Comparison of ENCODE assay signal across 13 cellular contexts in genomic region chr3:107674371-107674770, GRCh38.
DNase-seq lines count a peak whose midpoint lies in the region; ATAC-seq and TF ChIP-seq lines count a peak whose summit lies in the region.
"Had no signal": no experiment of that assay in that cellular context is flagged by ENCODE, and none has a peak within 500 bp of the region (broad histone marks: within the 10 kb centered on the region; RNA-seq: fewer than 3 reads in every experiment).

No MANE protein-coding gene starts in this region.

- H3K4me1 Mint-ChIP-seq in IgD-negative memory B cell = peaks cover 27 to 42% (median 32%) of the 10 kb centered on the region in 3 donors
- H3K4me1 Mint-ChIP-seq in memory B cell = peaks cover 26% of the 10 kb centered on the region
- no peaks in the 10 kb centered on the region for H3K4me1 Mint-ChIP-seq in activated CD8-positive, alpha-beta memory T cell treated with anti-CD3 and anti-CD28 coated beads, Interleukin-2, amount 10 ng/mL, durations not matched to agents 7 days and 5 days

- H3K27ac Mint-ChIP-seq in IgD-negative memory B cell = peak overlapping the region; percentile 11 to 88 (median 67)
- peak overlapping the region; percentile 98 for H3K27ac Mint-ChIP-seq in memory B cell
- H3K27ac Mint-ChIP-seq in activated CD8-positive, alpha-beta memory T cell treated with anti-CD3 and anti-CD28 coated beads, Interleukin-2, amount 10 ng/mL, durations not matched to agents 7 days and 5 days = no peak overlapping the region

- in situ Hi-C loops in brain microvascular endothelial cell (cut with HindIII; ENCODE audit: low pct_ligation_motif_present, low sequenced_read_pairs) = no loop called here

- H3K4me3 ChIP-seq in brain microvascular endothelial cell (ENCODE audit: low read depth, low read length) = no peak overlapping the region
- H3K4me3 ChIP-seq: suprapubic skin had no signal

- no peaks in the 10 kb centered on the region for H3K36me3 ChIP-seq in brain microvascular endothelial cell (replicated peaks)
- H3K36me3 ChIP-seq: suprapubic skin had no signal

- no peak overlapping the region for H3K27ac ChIP-seq in brain microvascular endothelial cell
- H3K27ac ChIP-seq: suprapubic skin had no signal

- DNase-seq in brain microvascular endothelial cell (no peak), memory B cell (ENCODE audit: low spot score in 2 of 2) (no peak), superior temporal gyrus (ENCODE audit: extremely low spot score) (peak; percentile 77), NCI-H345 treated with DMSO at 0.1 percent for 48 hours (lab: John Stamatoyannopoulos, UW; ENCODE audit: unreplicated experiment) (no peak)
- no peak for DNase-seq in activated CD8-positive, alpha-beta memory T cell treated with anti-CD3 and anti-CD28 coated beads, Interleukin-2, amount 10 ng/mL, durations not matched to agents 7 days and 5 days
- DNase-seq: CD8-positive, alpha-beta memory T cell; effector memory CD4-positive, alpha-beta T cell; mesendoderm; NCI-H226 had no signal

- H3K4me3 Mint-ChIP-seq in IgD-negative memory B cell = peak overlapping the region in 2 of 4 donors; percentile 41 to 76
- H3K4me3 Mint-ChIP-seq in memory B cell = peak overlapping the region; percentile 89
- H3K4me3 Mint-ChIP-seq in activated CD8-positive, alpha-beta memory T cell treated with anti-CD3 and anti-CD28 coated beads, Interleukin-2, amount 10 ng/mL, durations not matched to agents 7 days and 5 days = no peak overlapping the region
- H3K4me3 Mint-ChIP-seq: CD8-positive, alpha-beta memory T cell had no signal

- peak; percentile 19 for TF ChIP-seq CTCF in brain microvascular endothelial cell (IDR thresholded peaks at IDR 0.05; ENCODE audit: low read depth, low read length, missing control alignments)

- H3K36me3 Mint-ChIP-seq in IgD-negative memory B cell (no peaks in the 10 kb centered on the region), memory B cell (no peaks in the 10 kb centered on the region)
- H3K36me3 Mint-ChIP-seq in activated CD8-positive, alpha-beta memory T cell treated with anti-CD3 and anti-CD28 coated beads, Interleukin-2, amount 10 ng/mL, durations not matched to agents 7 days and 5 days = no peaks in the 10 kb centered on the region

- no peak for ATAC-seq in memory B cell (ENCODE audit: low read depth)
- ATAC-seq in activated CD8-positive, alpha-beta memory T cell treated with anti-CD3 and anti-CD28 coated beads, Interleukin-2, amount 10 ng/mL, durations not matched to agents 7 days and 5 days = no peak
- ATAC-seq in HG03095 (IDR thresholded peaks at IDR 0.05; ENCODE audit: unreplicated experiment) = no peak
- ATAC-seq: right cardiac atrium had no signal

- H3K27me3 ChIP-seq in brain microvascular endothelial cell (replicated peaks) = no peaks in the 10 kb centered on the region
- H3K27me3 ChIP-seq: suprapubic skin had no signal

- H3K27me3 Mint-ChIP-seq in IgD-negative memory B cell = no peaks in the 10 kb centered on the region
- H3K27me3 Mint-ChIP-seq in memory B cell = no peaks in the 10 kb centered on the region
- H3K27me3 Mint-ChIP-seq in activated CD8-positive, alpha-beta memory T cell treated with anti-CD3 and anti-CD28 coated beads, Interleukin-2, amount 10 ng/mL, durations not matched to agents 7 days and 5 days = no peaks in the 10 kb centered on the region
- H3K27me3 Mint-ChIP-seq: CD8-positive, alpha-beta memory T cell had no signal

- CTCF ChIA-PET in activated CD8-positive, alpha-beta memory T cell treated with anti-CD3 and anti-CD28 coated beads, Interleukin-2, amount 10 ng/mL, durations not matched to agents 7 days and 5 days (lab: Charles Lee) = interaction anchor here (1.1 to 4.0 kb wide), 5 partner anchors 8 to 253 kb away, joined by 4 to 13 read pairs (median 9); no protein-coding TSS in a partner anchor

- H3K9me3 Mint-ChIP-seq in IgD-negative memory B cell (no peaks in the 10 kb centered on the region), memory B cell (no peaks in the 10 kb centered on the region)
- H3K9me3 Mint-ChIP-seq in activated CD8-positive, alpha-beta memory T cell treated with anti-CD3 and anti-CD28 coated beads, Interleukin-2, amount 10 ng/mL, durations not matched to agents 7 days and 5 days (ENCODE audit: low read depth) = no peaks in the 10 kb centered on the region
- H3K9me3 Mint-ChIP-seq: CD8-positive, alpha-beta memory T cell had no signal
